Comparison of ENCODE assay signal across 1 cellular context in genomic region chr5:55702612-55703345, GRCh38.
TF ChIP-seq lines count a peak whose summit lies in the region.

No MANE protein-coding gene starts in this region.

TF ChIP-seq in GM12878, 131 proteins besides CTCF, POLR2A, EP300 and RAD21 (continued from another document):
- TF ChIP-seq ZZZ3 (IDR thresholded peaks at IDR 0.05; ENCODE audit: control insufficient read depth, insufficient read length, low read depth) (no peak), CEBPZ (IDR thresholded peaks at IDR 0.05; ENCODE audit: low read depth, low read length) (no peak), NFIC (IDR thresholded peaks at IDR 0.05; ENCODE audit: low read depth, low read length) (no peak), STAT1 (conservative IDR thresholded peaks at IDR 0.05) (no peak), ATF2 (IDR thresholded peaks at IDR 0.05; ENCODE audit: low read length) (0 out of 2 replicates have a peak, but pooled peaks have one; percentile 25), YY1 (IDR thresholded peaks at IDR 0.05; ENCODE audit: low read depth, low read length) (no peak), TARDBP (IDR thresholded peaks at IDR 0.05; ENCODE audit: borderline replicate concordance) (no peak), IRF5 (IDR thresholded peaks at IDR 0.05; ENCODE audit: borderline replicate concordance) (no peak), ETV6 (conservative IDR thresholded peaks at IDR 0.05 in 1 of 2, IDR thresholded peaks at IDR 0.05 in 1 of 2; ENCODE audit: borderline replicate concordance in 1 of 2, low read depth in 1 of 2) (peak in 1 of 2 experiments; percentile 10; a peak in 1 of 4 replicates), IKZF2 (IDR thresholded peaks at IDR 0.05) (peak in 1 of 2 experiments; percentile 23; a peak in 1 of 4 replicates), MLLT1 (IDR thresholded peaks at IDR 0.05) (no peak), SIN3A (IDR thresholded peaks at IDR 0.05; ENCODE audit: low read depth, low read length) (no peak), ESRRA (IDR thresholded peaks at IDR 0.05; ENCODE audit: low read length) (no peak)
